8 cellular contexts compared by ENCODE assay signal in genomic region chr20:46004813-46005505, GRCh38. TPM values are rescaled to one million over a fixed set of nuclear protein-coding genes. Genes with fewer than 3 reads are reported as not detected.
DNase-seq lines count a peak whose midpoint lies in the region; ATAC-seq and TF ChIP-seq lines count a peak whose summit lies in the region.

No MANE protein-coding gene starts in this region.

- no peaks in the 10 kb centered on the region for H3K36me3 ChIP-seq in iPS-20b (ENCODE audit: insufficient read depth, low read depth, low read length)

- peaks cover 38% of the 10 kb centered on the region for H3K4me1 ChIP-seq in iPS-20b (ENCODE audit: insufficient read depth, low read length)

- DNase-seq in Ammon's horn (ENCODE audit: low spot score) = peak; percentile 74
- DNase-seq in T-helper 17 cell = no peak

- peak; percentile 22 for TF ChIP-seq POLR2A in GM19099 (IDR thresholded peaks at IDR 0.05; ENCODE audit: extremely low read depth, insufficient read length, low read depth)

- peak overlapping the region; percentile 89 for H3K4me3 Mint-ChIP-seq in T-helper 17 cell

- H3K27me3 Mint-ChIP-seq in T-helper 17 cell = peaks cover 14% of the 10 kb centered on the region

- no peaks in the 10 kb centered on the region for H3K27me3 ChIP-seq in iPS-20b (ENCODE audit: insufficient read depth, low read length)

- H3K27ac Mint-ChIP-seq in T-helper 17 cell = peak overlapping the region; percentile 62

- H3K27ac ChIP-seq in iPS-20b (ENCODE audit: low read length) = no peak overlapping the region

- ATAC-seq in T-helper 17 cell (peak; percentile 63), HG02763 (IDR thresholded peaks at IDR 0.05; ENCODE audit: unreplicated experiment) (no peak), GM21576 (IDR thresholded peaks at IDR 0.05; ENCODE audit: unreplicated experiment) (no peak), GM18498 (IDR thresholded peaks at IDR 0.05; ENCODE audit: unreplicated experiment) (no peak), HG03159 (IDR thresholded peaks at IDR 0.05; ENCODE audit: unreplicated experiment) (no peak)

- H3K4me1 Mint-ChIP-seq in T-helper 17 cell = peaks cover 55% of the 10 kb centered on the region

- H3K9me3 ChIP-seq in T-helper 17 cell (ENCODE audit: control insufficient read depth, low read length, poor library complexity, severe bottlenecking) (no peaks in the 10 kb centered on the region), iPS-20b (ENCODE audit: insufficient read depth, low read depth, low read length) (no peaks in the 10 kb centered on the region)

- no peaks in the 10 kb centered on the region for H3K36me3 Mint-ChIP-seq in T-helper 17 cell (ENCODE audit: low read depth)

- H3K4me3 ChIP-seq in iPS-20b (ENCODE audit: low read length) = no peak overlapping the region

- peak overlapping the region; percentile 10; the same call in 1 of the 2 replicates for H3K9ac ChIP-seq in iPS-20b (ENCODE audit: low read depth, low read length)

RNA-seq across cellular contexts. Expression of gene MMP9, which starts 3.7 kb away (rescaled TPM):
- total RNA-seq in T-helper 17 cell = 1 to 10 TPM; 2.6 to 2.7 TPM

RNA-seq across cellular contexts. Expression of gene SLC12A5, which starts 24.1 kb away (rescaled TPM):
- not detected for total RNA-seq in T-helper 17 cell

RNA-seq across cellular contexts. Expression of gene ZNF335, which starts 33.0 kb away (rescaled TPM):
- total RNA-seq in T-helper 17 cell = 100 to 1,000 TPM in 1 of 2 donors, 10 to 100 TPM in 1; 95.1 to 129 TPM
